8 cellular contexts compared by ENCODE assay signal in the genomic region with DNA sequence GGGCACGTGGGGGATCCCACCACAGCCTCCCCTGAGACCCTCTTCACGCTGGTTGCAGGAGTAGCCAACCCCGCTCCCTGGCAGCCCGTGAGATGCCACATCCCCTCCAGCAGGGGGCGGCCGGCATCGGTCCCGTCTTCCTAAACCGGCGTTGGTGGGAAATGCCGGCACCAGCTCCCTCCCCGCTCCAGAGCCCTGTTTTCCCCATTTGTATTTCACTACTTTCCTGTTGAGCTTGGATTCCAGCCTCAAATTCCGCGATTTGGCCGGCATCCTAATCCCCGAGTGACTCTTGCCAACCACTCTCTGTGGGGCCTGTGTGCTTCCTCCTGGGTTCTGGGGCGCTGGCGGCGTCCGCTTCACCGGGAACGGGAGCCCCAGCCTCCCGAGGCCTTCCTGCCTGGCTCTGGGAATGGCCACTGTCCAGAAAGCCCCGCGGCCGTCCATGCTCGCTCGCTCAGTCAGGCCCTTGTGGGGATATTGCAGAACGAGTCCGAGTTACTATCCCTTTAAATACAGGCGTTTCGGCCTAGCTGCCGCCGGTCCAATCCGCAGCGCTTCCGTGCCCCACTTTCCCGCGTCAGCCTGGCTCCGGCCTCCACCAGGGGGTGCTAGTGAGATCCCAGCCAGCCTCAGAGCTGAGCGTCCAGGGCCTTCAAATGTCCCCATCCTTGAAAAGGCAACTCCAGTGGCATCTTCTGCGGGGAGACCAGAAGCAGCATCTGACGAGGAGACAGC. TPM values are rescaled to one million over a fixed set of nuclear protein-coding genes. Genes with fewer than 3 reads are reported as not detected.
A peak's percentile ranks its signal among the peaks of the same experiment; 100 is the strongest.
DNase-seq lines count a peak whose midpoint lies in the region; ATAC-seq and TF ChIP-seq lines count a peak whose summit lies in the region.

No MANE protein-coding gene starts in this region.

- peak overlapping the region; percentile 96 for H3K27ac Mint-ChIP-seq in neural crest cell (ENCODE audit: unreplicated experiment)
- peak overlapping the region; percentile 94 to 96 for H3K27ac Mint-ChIP-seq in stimulated activated naive CD8-positive, alpha-beta T cell treated with anti-CD3 and anti-CD28 coated beads, Interleukin-15, amount 100 ng/mL, for 72 hours

- peak overlapping the region; percentile 91 for H3K4me3 Mint-ChIP-seq in neural crest cell
- H3K4me3 Mint-ChIP-seq in stimulated activated naive CD8-positive, alpha-beta T cell treated with anti-CD3 and anti-CD28 coated beads, Interleukin-15, amount 100 ng/mL, for 72 hours: peak overlapping the region; percentile 85 to 93

- TF ChIP-seq CTCF in fibroblast of villous mesenchyme (IDR thresholded peaks at IDR 0.05; ENCODE audit: insufficient read depth, low read depth, low read length) (peak; percentile 93), neural crest cell (conservative IDR thresholded peaks at IDR 0.05) (peak; percentile 73)

- peak overlapping the region; percentile 73 for H3K4me3 ChIP-seq in fibroblast of villous mesenchyme (ENCODE audit: low read depth, low read length)

- H3K9me3 Mint-ChIP-seq in neural crest cell: peaks cover 4% of the 10 kb centered on the region
- H3K9me3 Mint-ChIP-seq in stimulated activated naive CD8-positive, alpha-beta T cell treated with anti-CD3 and anti-CD28 coated beads, Interleukin-15, amount 100 ng/mL, for 72 hours: no peaks in the 10 kb centered on the region

- ATAC-seq in GM21619 (IDR thresholded peaks at IDR 0.05; ENCODE audit: unreplicated experiment): peak; percentile 96
- peak; percentile 95 for ATAC-seq in stimulated activated naive CD8-positive, alpha-beta T cell treated with anti-CD3 and anti-CD28 coated beads, Interleukin-15, amount 100 ng/mL, for 72 hours

- in situ Hi-C loops in KBM-7 (cut with MboI; ENCODE audit: low pct_unique_long_range_greater_than_20kb, low sequenced_read_pairs): no loop called here

- H3K4me1 Mint-ChIP-seq in neural crest cell: peaks cover 12% of the 10 kb centered on the region
- peaks cover 10% of the 10 kb centered on the region for H3K4me1 Mint-ChIP-seq in stimulated activated naive CD8-positive, alpha-beta T cell treated with anti-CD3 and anti-CD28 coated beads, Interleukin-15, amount 100 ng/mL, for 72 hours

- H3K27me3 Mint-ChIP-seq in neural crest cell (ENCODE audit: low read depth): peaks cover 33% of the 10 kb centered on the region
- peaks cover 17% of the 10 kb centered on the region for H3K27me3 Mint-ChIP-seq in stimulated activated naive CD8-positive, alpha-beta T cell treated with anti-CD3 and anti-CD28 coated beads, Interleukin-15, amount 100 ng/mL, for 72 hours

- H3K36me3 Mint-ChIP-seq in neural crest cell (ENCODE audit: low read depth): peaks cover 2% of the 10 kb centered on the region

- DNase-seq in DMS79 (lab: John Stamatoyannopoulos, UW) (peak; percentile 39), KBM-7 (peak; percentile 96), SHP77 treated with DMSO at 0.1 percent for 48 hours (lab: John Stamatoyannopoulos, UW) (peak; percentile 54), activated gamma-delta T cell treated with Interleukin-2 at 50 U/mL for 16 hours (peak; percentile 81), fibroblast of villous mesenchyme (ENCODE audit: low read depth) (peak; percentile 84), neural crest cell (ENCODE audit: low read depth, low spot score) (peak; percentile 97)
- peak; percentile 89 to 93 for DNase-seq in stimulated activated naive CD8-positive, alpha-beta T cell treated with anti-CD3 and anti-CD28 coated beads, Interleukin-15, amount 100 ng/mL, for 72 hours

RNA-seq across cellular contexts. Expression of gene ADAMTS17, which starts 8.1 kb away (rescaled TPM):
- total RNA-seq in fibroblast of villous mesenchyme (under 0.01 and 0.32 TPM in 2 replicates), neural crest cell (1.3 and 2.3 TPM in 2 replicates)

Comparison
In these comparisons a context has a peak if more than half of its experiments do, and no peak if none do; other contexts are left out.
1. Peak in every context shown above with its lines: DNase-seq, ATAC-seq and H3K4me3 ChIP-seq.
2. DNase-seq: peak in every context shown above with its lines; median percentile 97 in neural crest cell; 96 in KBM-7; 91 in stimulated activated naive CD8-positive, alpha-beta T cell treated with anti-CD3 and anti-CD28 coated beads, Interleukin-15, amount 100 ng/mL, for 72 hours; 84 in fibroblast of villous mesenchyme; 81 in activated gamma-delta T cell treated with Interleukin-2 at 50 U/mL for 16 hours; 54 in SHP77 treated with DMSO at 0.1 percent for 48 hours; 39 in DMS79.